In the genomic region with DNA sequence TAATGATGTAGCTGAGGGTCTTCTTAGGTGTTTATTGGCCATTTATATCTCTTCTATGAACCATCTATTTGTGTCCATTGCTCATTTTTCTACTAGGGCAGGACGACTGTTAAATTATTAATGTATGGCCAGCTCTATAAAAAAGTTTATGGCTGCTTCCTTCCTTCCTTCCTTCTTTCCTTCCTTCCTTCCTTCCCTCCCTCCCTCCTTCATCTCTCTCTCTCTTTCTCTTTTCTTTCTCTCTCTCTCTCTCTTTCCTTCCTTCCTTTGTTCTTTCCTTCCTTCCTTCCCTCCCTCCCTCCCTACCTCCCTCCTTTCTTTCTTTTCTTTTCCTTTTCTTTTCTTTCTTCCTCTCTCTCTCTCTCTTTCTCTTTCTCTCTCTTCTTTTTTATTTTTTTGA, we compare ENCODE assay signal across 28 cellular contexts. TPM values are rescaled to one million over a fixed set of nuclear protein-coding genes. Genes with fewer than 3 reads are reported as not detected.
"Had no signal": no experiment of that assay in that cellular context is flagged by ENCODE, and none has a peak within 500 bp of the region (broad histone marks: within the 10 kb centered on the region; RNA-seq: fewer than 3 reads in every experiment).

No MANE protein-coding gene starts in this region.

- H3K27ac ChIP-seq: KMS-11 had no signal

- H3K27ac Mint-ChIP-seq: activated B cell treated with CpG ODN at 0.5 μM for 24 hours; activated CD4-positive, alpha-beta memory T cell treated with anti-CD3 and anti-CD28 coated beads for 36 hours; activated CD4-positive, alpha-beta T cell treated with anti-CD3 and anti-CD28 coated beads, Interleukin-2, amount 10 ng/mL, durations not matched to agents 7 days and 5 days; activated naive CD4-positive, alpha-beta T cell treated with anti-CD3 and anti-CD28 coated beads, Interleukin-2, amount 50 U/mL, for 72 hours; brain; T-helper 17 cell had no signal

- H3K4me2 ChIP-seq: KMS-11 had no signal

- H3K4me1 Mint-ChIP-seq: activated B cell treated with CpG ODN at 0.5 μM for 24 hours, brain had no signal

- FAIRE-seq: astrocyte, TTC549 had no signal

- DNase-seq: activated B cell treated with CpG ODN at 0.5 μM for 24 hours; activated CD4-positive, alpha-beta memory T cell treated with anti-CD3 and anti-CD28 coated beads for 36 hours; activated CD4-positive, alpha-beta T cell treated with anti-CD3 and anti-CD28 coated beads for 1 hour; activated CD4-positive, alpha-beta T cell treated with anti-CD3 and anti-CD28 coated beads, Interleukin-2, amount 10 ng/mL, durations not matched to agents 7 days and 5 days; activated CD8-positive, alpha-beta memory T cell treated with anti-CD3 and anti-CD28 coated beads for 24 hours; activated effector memory CD4-positive, alpha-beta T cell treated with anti-CD3 and anti-CD28 coated beads, Interleukin-2, amount 50 U/mL, for 16 hours; activated naive CD4-positive, alpha-beta T cell treated with Interleukin-2 at 50 U/mL for 16 hours; activated T-cell treated with anti-CD3 and anti-CD28 coated beads, Interleukin-2, amount 50 U/mL, for 4 hours; amygdala; NCI-H1092; NCI-H1417; NCI-H1694; NCI-H2029; NCI-H2107; NCI-H2171 treated with DMSO at 0.1 percent for 48 hours; NCI-H226; NCI-H510A; NCI-H526 treated with DMSO at 0.1 percent for 48 hours; NCI-H82; T-helper 17 cell; T1000 had no signal

- H3K9me3 Mint-ChIP-seq: activated B cell treated with CpG ODN at 0.5 μM for 24 hours; activated CD4-positive, alpha-beta memory T cell treated with anti-CD3 and anti-CD28 coated beads for 36 hours; activated CD4-positive, alpha-beta T cell treated with anti-CD3 and anti-CD28 coated beads, Interleukin-2, amount 10 ng/mL, durations not matched to agents 7 days and 5 days; activated naive CD4-positive, alpha-beta T cell treated with anti-CD3 and anti-CD28 coated beads, Interleukin-2, amount 50 U/mL, for 72 hours; activated T-cell treated with anti-CD3 and anti-CD28 coated beads, Interleukin-2, amount 50 U/mL, for 4 hours; central memory CD8-positive, alpha-beta T cell had no signal

- H3K4me3 Mint-ChIP-seq: activated B cell treated with CpG ODN at 0.5 μM for 24 hours; activated CD4-positive, alpha-beta memory T cell treated with anti-CD3 and anti-CD28 coated beads for 36 hours; activated CD4-positive, alpha-beta T cell treated with anti-CD3 and anti-CD28 coated beads, Interleukin-2, amount 10 ng/mL, durations not matched to agents 7 days and 5 days; activated T-cell treated with anti-CD3 and anti-CD28 coated beads, Interleukin-2, amount 50 U/mL, for 4 hours; brain; central memory CD8-positive, alpha-beta T cell; T-helper 17 cell had no signal

- H3K36me3 Mint-ChIP-seq: activated CD4-positive, alpha-beta memory T cell treated with anti-CD3 and anti-CD28 coated beads for 36 hours; activated naive CD4-positive, alpha-beta T cell treated with anti-CD3 and anti-CD28 coated beads, Interleukin-2, amount 50 U/mL, for 72 hours; brain had no signal

- H3K9ac ChIP-seq: KMS-11 had no signal

RNA-seq across cellular contexts. Expression of a gene that starts 20.8 kb away (rescaled TPM):
- total RNA-seq: activated B cell treated with CpG ODN at 0.5 μM for 24 hours; activated CD4-positive, alpha-beta memory T cell treated with anti-CD3 and anti-CD28 coated beads for 36 hours; astrocyte; MCF 10A had no signal
